Comparison of ENCODE assay signal across 10 cellular contexts in the genomic region with DNA sequence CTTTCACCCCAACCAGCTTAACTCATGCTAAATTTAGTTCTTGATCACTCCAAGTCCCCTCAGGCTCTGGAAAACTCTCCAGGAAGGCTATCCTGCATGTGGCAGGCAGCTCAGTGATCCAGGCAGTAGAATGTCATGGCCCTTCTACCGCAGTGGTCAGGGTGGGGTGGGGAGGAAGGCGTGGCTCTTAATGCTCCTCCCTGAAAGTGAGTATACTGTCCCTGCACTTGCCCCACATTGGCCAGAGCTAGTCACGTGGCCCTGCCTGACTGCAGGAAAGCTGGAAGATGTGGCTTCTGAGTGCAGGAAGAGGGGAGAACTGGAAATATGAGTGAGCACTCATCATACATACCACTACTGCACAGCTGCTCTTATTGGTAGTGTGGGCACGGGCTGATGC.
"Had no signal": no experiment of that assay in that cellular context is flagged by ENCODE, and none has a peak within 500 bp of the region (broad histone marks: within the 10 kb centered on the region; RNA-seq: fewer than 3 reads in every experiment).

No MANE protein-coding gene starts in this region.

- DNase-seq: activated B cell treated with CpG ODN at 0.5 μM for 24 hours; activated CD4-positive, alpha-beta T cell treated with anti-CD3 and anti-CD28 coated beads, Interleukin-2, amount 10 ng/mL, durations not matched to agents 24 days and 14 days; activated effector memory CD4-positive, alpha-beta T cell treated with Interleukin-2 at 50 U/mL for 16 hours; amygdala; effector memory CD4-positive, alpha-beta T cell; gastrocnemius medialis; ovary had no signal

- H3K4me3 ChIP-seq: gastrocnemius medialis, ovary, skin epidermis had no signal

- H3K27ac ChIP-seq: gastrocnemius medialis, ovary, skin epidermis had no signal

- H3K27me3 ChIP-seq: gastrocnemius medialis, ovary had no signal

- FAIRE-seq: keratinocyte had no signal

- H3K36me3 ChIP-seq: gastrocnemius medialis, ovary had no signal

- ATAC-seq: activated naive CD4-positive, alpha-beta T cell treated with anti-CD3 and anti-CD28 coated beads, Interleukin-2, amount 50 U/mL, for 72 hours; gastrocnemius medialis had no signal

- H3K9me3 ChIP-seq: gastrocnemius medialis, ovary had no signal
